1 cellular context compared by ENCODE assay signal in the genomic region with DNA sequence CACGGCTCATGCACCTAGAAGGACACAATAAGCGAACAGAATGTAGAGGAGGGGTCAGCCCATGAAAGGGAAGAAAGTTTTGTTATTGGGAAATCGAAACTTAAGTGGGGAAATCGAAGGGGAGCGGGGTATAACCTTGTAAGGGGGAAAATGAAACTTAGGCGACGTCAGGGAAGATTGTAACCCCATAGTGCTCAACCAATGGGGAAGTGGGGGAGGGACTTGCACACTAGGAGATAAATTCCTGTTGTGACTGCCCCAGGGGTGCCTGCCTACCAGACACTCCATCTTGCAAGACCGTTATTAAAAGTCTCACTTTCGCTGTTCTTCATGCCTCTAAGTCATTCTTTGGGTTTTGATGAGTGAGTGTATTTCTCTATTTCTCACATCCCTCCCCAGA.
TF ChIP-seq lines count a peak whose summit lies in the region.

No MANE protein-coding gene starts in this region.

TF ChIP-seq in K562, 482 proteins besides CTCF, POLR2A, EP300 and RAD21 (continued from another document):
- TF ChIP-seq CREB3L1 (IDR thresholded peaks at IDR 0.05; ENCODE audit: borderline replicate concordance, low read depth) (no peak), CREB1 (IDR thresholded peaks at IDR 0.05) (no peak), CREB1 (CRISPR knock-in tag; IDR thresholded peaks at IDR 0.05) (no peak), NFYB (IDR thresholded peaks at IDR 0.05; ENCODE audit: extremely low read depth, insufficient read length) (peak; percentile 22), SPI1 (IDR thresholded peaks at IDR 0.05; ENCODE audit: borderline replicate concordance, low read depth, low read length) (peak; percentile 47; the same call in 1 of the 2 replicates), PHF20 (IDR thresholded peaks at IDR 0.05; ENCODE audit: partially characterized antibody) (no peak), ZNF23 (CRISPR knock-in tag; IDR thresholded peaks at IDR 0.05) (no peak), LEF1 (IDR thresholded peaks at IDR 0.05) (no peak), PHB (CRISPR knock-in tag; IDR thresholded peaks at IDR 0.05) (no peak), ZNF224 (CRISPR knock-in tag; IDR thresholded peaks at IDR 0.05) (no peak), PRDM10 (IDR thresholded peaks at IDR 0.05; ENCODE audit: partially characterized antibody) (peak; percentile 50), XRCC5 (IDR thresholded peaks at IDR 0.05; ENCODE audit: low read depth, low read length) (no peak)
